Comparison of ENCODE assay signal across 8 cellular contexts in the genomic region with DNA sequence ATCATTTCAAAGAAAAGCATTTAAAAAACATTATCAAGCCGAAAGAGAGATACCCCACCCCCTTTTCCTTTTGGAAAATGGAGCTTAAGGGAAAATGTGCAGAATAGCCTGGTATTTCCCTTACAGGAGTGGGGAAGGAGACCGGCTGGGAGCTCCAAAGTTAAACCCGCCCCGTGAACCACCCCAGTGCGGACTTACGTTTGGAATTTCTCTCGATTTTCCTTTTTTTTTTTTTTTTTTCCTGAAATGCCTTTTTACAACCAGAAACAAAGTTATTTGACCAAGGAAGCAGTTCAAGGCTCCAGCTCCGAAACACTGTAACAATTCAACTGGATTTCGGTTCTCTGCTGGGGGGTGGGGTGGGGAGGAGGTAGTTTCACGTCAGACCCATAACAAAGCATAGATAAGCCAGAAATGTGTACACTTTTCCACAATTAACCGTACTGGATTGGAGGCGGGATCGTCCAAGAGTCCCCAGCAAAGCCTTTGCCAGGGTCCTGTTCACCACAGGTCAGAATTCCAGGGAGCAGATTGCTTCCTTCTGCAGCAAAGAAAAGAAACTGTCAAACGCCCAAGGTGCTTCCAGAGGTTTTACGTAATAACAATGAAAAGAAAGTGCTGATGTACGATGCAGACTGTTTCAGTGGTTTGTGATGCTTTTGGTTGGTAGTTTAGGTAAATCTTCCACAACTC. TPM values are rescaled to one million over a fixed set of nuclear protein-coding genes. Genes with fewer than 3 reads are reported as not detected.
DNase-seq lines count a peak whose midpoint lies in the region; TF ChIP-seq lines count a peak whose summit lies in the region.

No MANE protein-coding gene starts in this region.

- peak overlapping the region; percentile 92 for H3K4me2 ChIP-seq in MM.1S (ENCODE audit: low read depth, low read length)

- peaks cover 16% of the 10 kb centered on the region; the same call in 1 of the 2 replicates for H3F3A ChIP-seq in MM.1S (ENCODE audit: insufficient read depth, low read length)

- H3K27me3 Mint-ChIP-seq in Caco-2 (ENCODE audit: insufficient read depth, unreplicated experiment) = no peaks in the 10 kb centered on the region

- H3K4me1 Mint-ChIP-seq in Caco-2 (ENCODE audit: low read depth, unreplicated experiment) = peaks cover 54% of the 10 kb centered on the region

- H3K27ac Mint-ChIP-seq in Caco-2 (ENCODE audit: unreplicated experiment) = peak overlapping the region; percentile 80

- POLR2A ChIA-PET in Caco-2 (lab: Charles Lee) = interaction anchor here (0.6 to 1.2 kb wide), 5 partner anchors 11 to 183 kb away, joined by 3 to 10 read pairs (median 7); no protein-coding TSS in a partner anchor

- TF ChIP-seq CTCF in Caco-2 (IDR thresholded peaks at IDR 0.05; ENCODE audit: insufficient read depth in 1 of 2, low read depth in 1 of 2, low read length in 1 of 2, severe bottlenecking in 1 of 2, unreplicated experiment in 1 of 2) (no peak), MM.1S (IDR thresholded peaks at IDR 0.05; ENCODE audit: low read length) (no peak), choroid plexus epithelial cell (conservative IDR thresholded peaks at IDR 0.05; ENCODE audit: low read depth, low read length) (no peak)

- H3K36me3 Mint-ChIP-seq in Caco-2 (ENCODE audit: insufficient read depth, unreplicated experiment) = peaks cover 5% of the 10 kb centered on the region

- H3K27ac ChIP-seq in MM.1S (ENCODE audit: low read length) (no peak overlapping the region), mucosa of rectum (ENCODE audit: low read depth in 2 of 2, low read length in 2 of 2) (peak overlapping the region; percentile 38 to 69)

- H3K9me2 ChIP-seq in MM.1S (replicated peaks; ENCODE audit: insufficient read depth, low read length) = no peaks in the 10 kb centered on the region

- no TSS peak for BruUV-seq in Caco-2 (replicated peaks; lab: Mats Ljungman, UMichigan)

- H3K9ac ChIP-seq in MM.1S (ENCODE audit: low read length) = peak overlapping the region; percentile 29; the same call in 1 of the 2 replicates
- peak overlapping the region in 1 of 2 donors; percentile 22 for H3K9ac ChIP-seq in mucosa of rectum (ENCODE audit: low read depth in 1 of 2, low read length in 2 of 2)

- H3K36me3 ChIP-seq in Caco-2 (ENCODE audit: control insufficient read depth, insufficient read depth, low read length) (no peaks in the 10 kb centered on the region), MM.1S (replicated peaks; ENCODE audit: insufficient read depth, low read length) (no peaks in the 10 kb centered on the region), mucosa of rectum (ENCODE audit: control insufficient read depth in 2 of 2, insufficient read depth in 2 of 2, low read length in 2 of 2) (no peaks in the 10 kb centered on the region)

- intact Hi-C loops in Caco-2 (cut with micrococcal nuclease; ENCODE audit: unreplicated experiment) = loop anchor here (5.0 kb wide), 1 partner anchor 434 kb away; no protein-coding TSS in a partner anchor

- CTCF ChIA-PET in Caco-2 (lab: Charles Lee) = interaction anchor here (0.6 to 1.0 kb wide), 2 partner anchors 9 to 22 kb away, joined by 3 to 9 read pairs; no protein-coding TSS in a partner anchor

- DNase-seq in Caco-2 (no peak), MM.1S (no peak), choroid plexus epithelial cell (ENCODE audit: low read depth) (peak; percentile 49), ureter (ENCODE audit: low spot score) (no peak), COLO829 (ENCODE audit: low spot score) (no peak), NCI-H446 (lab: John Stamatoyannopoulos, UW) (no peak), activated gamma-delta T cell (lab: John Stamatoyannopoulos, UW) (no peak)

- H3K27me3 ChIP-seq in Caco-2 (replicated peaks; ENCODE audit: control insufficient read depth, insufficient read depth, low read length) = no peaks in the 10 kb centered on the region
- peaks cover 18% of the 10 kb centered on the region for H3K27me3 ChIP-seq in MM.1S (replicated peaks; ENCODE audit: insufficient read depth, low read length)
- H3K27me3 ChIP-seq in mucosa of rectum (ENCODE audit: control insufficient read depth in 2 of 2, insufficient read depth in 2 of 2, low read length in 2 of 2) = peaks cover 56% of the 10 kb centered on the region in 2 donors

- H4K20me1 ChIP-seq in MM.1S (ENCODE audit: insufficient read depth, low read length) = no peaks in the 10 kb centered on the region

- H3K4me1 ChIP-seq in Caco-2 (peaks cover 43% of the 10 kb centered on the region), MM.1S (ENCODE audit: low read length) (0 out of 2 replicates have a peak, but pooled peaks cover 4% of the 10 kb centered on the region), mucosa of rectum (ENCODE audit: control insufficient read depth in 2 of 2, insufficient read depth in 2 of 2, low read length in 2 of 2) (peaks cover 0 to 22% of the 10 kb centered on the region in 2 donors)

- no peaks in the 10 kb centered on the region for H3K9me3 ChIP-seq in Caco-2
- H3K9me3 ChIP-seq in MM.1S (replicated peaks; ENCODE audit: insufficient read depth, low read length) = no peaks in the 10 kb centered on the region
- H3K9me3 ChIP-seq in mucosa of rectum (ENCODE audit: control insufficient read depth in 2 of 2, low read length in 2 of 2) = no peaks in the 10 kb centered on the region

- H3K79me2 ChIP-seq in MM.1S (ENCODE audit: low read length) = no peaks in the 10 kb centered on the region

- no peaks in the 10 kb centered on the region for H3K9me3 Mint-ChIP-seq in Caco-2 (ENCODE audit: unreplicated experiment)

- H3K4me3 Mint-ChIP-seq in Caco-2 (ENCODE audit: unreplicated experiment) = peak overlapping the region; percentile 92

- H3K4me3 ChIP-seq in Caco-2 (ENCODE audit: low read depth, low read length) (peak overlapping the region; percentile 71), MM.1S (ENCODE audit: low read length) (peak overlapping the region; percentile 66), choroid plexus epithelial cell (ENCODE audit: low read depth, low read length) (peak overlapping the region; percentile 61), mucosa of rectum (ENCODE audit: low read length in 2 of 2) (peak overlapping the region; percentile 28 to 70)

- no peak overlapping the region for H2AFZ ChIP-seq in MM.1S (ENCODE audit: low read length)

RNA-seq across cellular contexts. Expression of a gene that starts 6.7 kb away (rescaled TPM):
- total RNA-seq in Caco-2 (2022) = 5.7 and 6.3 TPM in 2 replicates
- total RNA-seq in ureter = 3.6 TPM

RNA-seq across cellular contexts. Expression of a gene that starts 15.3 kb away (rescaled TPM):
- 84.3 and 85.3 TPM in 2 replicates for total RNA-seq in Caco-2 (2022)
- total RNA-seq in ureter = 83.7 TPM
